Comparison of ENCODE assay signal across 17 cellular contexts in genomic region chr14:75238728-75239455, GRCh38. TPM values are rescaled to one million over a fixed set of nuclear protein-coding genes. Genes with fewer than 3 reads are reported as not detected.
DNase-seq lines count a peak whose midpoint lies in the region; ATAC-seq and TF ChIP-seq lines count a peak whose summit lies in the region.
"Had no signal": no experiment of that assay in that cellular context is flagged by ENCODE, and none has a peak within 500 bp of the region (broad histone marks: within the 10 kb centered on the region; RNA-seq: fewer than 3 reads in every experiment).

No MANE protein-coding gene starts in this region.

- H2AFZ ChIP-seq in trophoblast cell (ENCODE audit: insufficient read depth, low read length, poor library complexity) = no peak overlapping the region

- no peak overlapping the region for H3K9ac ChIP-seq in trophoblast cell (ENCODE audit: low read length)

- intact Hi-C loops in A673 (cut with micrococcal nuclease; ENCODE audit: unreplicated experiment) = no loop called here
- intact Hi-C loops in heart left ventricle (cut with DNase I) = loop anchor here in 6 of 10 donors (1.0 to 10.0 kb wide), 7 partner anchors 20 to 64 kb away; partner anchors contain the start of gene TMED10 (in 2 of the 6)
- intact Hi-C loops in posterior cingulate gyrus (cut with DNase I) = loop anchor here (2.0 to 10.0 kb wide), 2 partner anchors 18 to 56 kb away; no protein-coding TSS in a partner anchor
- intact Hi-C loops in activated CD8-positive, alpha-beta T cell treated with anti-CD3 and anti-CD28 coated beads for 36 hours (cut with micrococcal nuclease) = no loop called here

- H3K4me1 Mint-ChIP-seq in WTC11 = peaks cover 30% of the 10 kb centered on the region
- peaks cover 8% of the 10 kb centered on the region for H3K4me1 Mint-ChIP-seq in activated CD8-positive, alpha-beta T cell treated with anti-CD3 and anti-CD28 coated beads for 36 hours (ENCODE audit: low read depth)

- peaks cover 49% of the 10 kb centered on the region for H3K4me1 ChIP-seq in A673 (ENCODE audit: insufficient read depth, low read length, poor library complexity, severe bottlenecking)
- peaks cover 0 to 48% (median 29%) of the 10 kb centered on the region in 12 donors for H3K4me1 ChIP-seq in heart left ventricle
- peaks cover 5 to 6% of the 10 kb centered on the region in 2 experiments for H3K4me1 ChIP-seq in trophoblast cell (ENCODE audit: control insufficient read depth in 1 of 2, insufficient read depth in 2 of 2, low read length in 2 of 2)

- 59 to 72% (median 62%) methylated on average over 10 to 11 of the region's 11 CpGs for WGBS in heart left ventricle, 4 donors
- no CpG with 5 or more reads among the region's 11 CpGs for WGBS in trophoblast cell (ENCODE audit: extremely low coverage, insufficient coverage, insufficient read length)

- peak; percentile 42 for ATAC-seq in WTC11
- ATAC-seq in heart left ventricle = peak in 2 of 4 donors; percentile 14 to 26
- no peak for ATAC-seq in activated CD8-positive, alpha-beta T cell treated with anti-CD3 and anti-CD28 coated beads for 36 hours
- ATAC-seq in GM19452 (IDR thresholded peaks at IDR 0.05; ENCODE audit: unreplicated experiment) = no peak
- ATAC-seq: activated naive CD4-positive, alpha-beta T cell treated with anti-CD3 and anti-CD28 coated beads, Interleukin-2, amount 50 U/mL, for 72 hours; naive thymus-derived CD8-positive, alpha-beta T cell had no signal

- H3K4me3 ChIP-seq in A673 (ENCODE audit: low read depth, low read length, poor library complexity, severe bottlenecking) (no peak overlapping the region), heart left ventricle (no peak overlapping the region), trophoblast cell (ENCODE audit: low read depth, low read length) (no peak overlapping the region)
- H3K4me3 ChIP-seq: SJCRH30 had no signal

- H3K36me3 ChIP-seq in A673 (ENCODE audit: insufficient read depth, low read length, poor library complexity, severe bottlenecking) (no peaks in the 10 kb centered on the region), heart left ventricle (no peaks in the 10 kb centered on the region), trophoblast cell (ENCODE audit: control insufficient read depth in 1 of 2, insufficient read depth in 2 of 2, low read length in 2 of 2) (no peaks in the 10 kb centered on the region)
- H3K36me3 ChIP-seq: SJCRH30, WERI-Rb-1 had no signal

- peak overlapping the region; percentile 78 for H3K27ac ChIP-seq in A673 (ENCODE audit: low read depth, low read length, poor library complexity, severe bottlenecking)
- peak overlapping the region; percentile 21 to 97 (median 88) for H3K27ac ChIP-seq in heart left ventricle
- no peak overlapping the region for H3K27ac ChIP-seq in trophoblast cell (ENCODE audit: low read depth, low read length)
- H3K27ac ChIP-seq: SJCRH30, WERI-Rb-1 had no signal

- no peaks in the 10 kb centered on the region for H3K36me3 Mint-ChIP-seq in WTC11
- no peaks in the 10 kb centered on the region for H3K36me3 Mint-ChIP-seq in activated CD8-positive, alpha-beta T cell treated with anti-CD3 and anti-CD28 coated beads for 36 hours (ENCODE audit: low read depth)
- H3K36me3 Mint-ChIP-seq: activated naive CD4-positive, alpha-beta T cell treated with anti-CD3 and anti-CD28 coated beads, Interleukin-2, amount 50 U/mL, for 72 hours; naive thymus-derived CD8-positive, alpha-beta T cell had no signal

- H3K79me1 ChIP-seq in trophoblast cell (ENCODE audit: low read length) = peaks cover 4% of the 10 kb centered on the region

- POLR2A ChIA-PET in A673 (lab: Charles Lee; ENCODE audit: low non-redundant PET) (interaction anchor here (0.6 kb wide), 1 partner anchor 27 kb away, joined by 3 read pairs; no protein-coding TSS in a partner anchor), WTC11 (lab: Charles Lee) (interaction anchor here (0.7 to 1.1 kb wide), 2 partner anchors 20 to 112 kb away, joined by 5 to 6 read pairs; partner anchors contain the start of gene NEK9), HEK293T (lab: Yijun Ruan, JAX) (interaction anchor here (0.6 to 1.2 kb wide), 3 partner anchors 9 to 1801 kb away, joined by 3 read pairs; partner anchors contain the start of gene EIF2B2)
- POLR2A ChIA-PET in activated CD8-positive, alpha-beta T cell treated with anti-CD3 and anti-CD28 coated beads for 36 hours (lab: Charles Lee) = interaction anchor here (0.7 kb wide), 1 partner anchor 398 kb away, joined by 3 read pairs; no protein-coding TSS in a partner anchor

- CTCF ChIA-PET in A673 (lab: Charles Lee) = interaction anchor here (0.7 to 1.4 kb wide), 3 partner anchors 20 to 125 kb away, joined by 3 to 4 read pairs (median 3); no protein-coding TSS in a partner anchor
- CTCF ChIA-PET in WTC11 (lab: Charles Lee) = interaction anchor here (0.7 to 2.1 kb wide), 9 partner anchors 15 to 416 kb away, joined by 3 to 8 read pairs (median 3); no protein-coding TSS in a partner anchor
- CTCF ChIA-PET in activated CD8-positive, alpha-beta T cell treated with anti-CD3 and anti-CD28 coated beads for 36 hours (lab: Charles Lee) = interaction anchor here (0.6 to 2.4 kb wide), 6 partner anchors 9 to 98 kb away, joined by 3 to 9 read pairs (median 4); no protein-coding TSS in a partner anchor
- CTCF ChIA-PET in HEK293T (lab: Yijun Ruan, JAX) = interaction anchor here (0.5 to 1.3 kb wide), 5 partner anchors 9 to 119 kb away, joined by 3 to 7 read pairs (median 5); no protein-coding TSS in a partner anchor

- no peak overlapping the region for H4K91ac ChIP-seq in trophoblast cell (ENCODE audit: low read depth, low read length)

- no peak overlapping the region for H3K18ac ChIP-seq in trophoblast cell (ENCODE audit: low read length)

- no peaks in the 10 kb centered on the region for H3K79me2 ChIP-seq in trophoblast cell (ENCODE audit: control insufficient read depth, insufficient read depth, low read length, poor library complexity)

- no peak overlapping the region for H2BK12ac ChIP-seq in trophoblast cell (ENCODE audit: low read length)

- no peak overlapping the region for H3K27ac Mint-ChIP-seq in WTC11
- no peak overlapping the region for H3K27ac Mint-ChIP-seq in activated CD8-positive, alpha-beta T cell treated with anti-CD3 and anti-CD28 coated beads for 36 hours
- H3K27ac Mint-ChIP-seq: activated naive CD4-positive, alpha-beta T cell treated with anti-CD3 and anti-CD28 coated beads, Interleukin-2, amount 50 U/mL, for 72 hours had no signal

- BruUV-seq in A673 (replicated peaks; lab: Mats Ljungman, UMichigan) = no TSS peak

- H2AK5ac ChIP-seq in trophoblast cell (ENCODE audit: low read length) = no peak overlapping the region

- no peak overlapping the region for H4K8ac ChIP-seq in trophoblast cell (ENCODE audit: low read depth, low read length)

- TF ChIP-seq POLR2A in heart left ventricle (IDR thresholded peaks at IDR 0.05) = no peak

- no peak overlapping the region for H3K14ac ChIP-seq in trophoblast cell (ENCODE audit: low read length)

- DNase-seq in A673 (ENCODE audit: low spot score) = peak; percentile 60
- DNase-seq in WTC11 (ENCODE audit: low spot score) = no peak
- DNase-seq in heart left ventricle = peak in 2 of 5 donors; percentile 50 to 57
- peak in 6 of 10 donors; percentile 24 to 89 (median 64) for DNase-seq in posterior cingulate gyrus
- DNase-seq in activated CD8-positive, alpha-beta T cell treated with anti-CD3 and anti-CD28 coated beads for 36 hours = no peak
- no peak for DNase-seq in trophoblast cell
- no peak for DNase-seq in HEK293T (ENCODE audit: extremely low spot score)
- DNase-seq: DMS153; effector CD8-positive, alpha-beta T cell; foreskin melanocyte; naive thymus-derived CD8-positive, alpha-beta T cell; NCI-H1436 treated with DMSO at 0.1 percent for 48 hours; SJCRH30; small intestine; WERI-Rb-1 had no signal

- no peaks in the 10 kb centered on the region for H3K9me3 ChIP-seq in A673 (ENCODE audit: low read depth, low read length, poor library complexity, severe bottlenecking)
- H3K9me3 ChIP-seq in heart left ventricle = no peaks in the 10 kb centered on the region
- no peaks in the 10 kb centered on the region for H3K9me3 ChIP-seq in trophoblast cell (ENCODE audit: insufficient read depth, low read depth, low read length)
- H3K9me3 ChIP-seq: SJCRH30 had no signal

- H3K27me3 ChIP-seq in A673 (replicated peaks; ENCODE audit: insufficient read depth, low read depth, low read length, poor library complexity) (no peaks in the 10 kb centered on the region), heart left ventricle (no peaks in the 10 kb centered on the region), trophoblast cell (ENCODE audit: insufficient read depth, low read length) (no peaks in the 10 kb centered on the region)

- H3K23ac ChIP-seq in trophoblast cell (ENCODE audit: low read length) = no peak overlapping the region

- H2BK5ac ChIP-seq in trophoblast cell (ENCODE audit: low read depth, low read length, poor library complexity) = no peak overlapping the region

- no peaks in the 10 kb centered on the region for H3K9me3 Mint-ChIP-seq in WTC11
- no peaks in the 10 kb centered on the region for H3K9me3 Mint-ChIP-seq in activated CD8-positive, alpha-beta T cell treated with anti-CD3 and anti-CD28 coated beads for 36 hours
- H3K9me3 Mint-ChIP-seq: activated naive CD4-positive, alpha-beta T cell treated with anti-CD3 and anti-CD28 coated beads, Interleukin-2, amount 50 U/mL, for 72 hours; naive thymus-derived CD8-positive, alpha-beta T cell had no signal

- no peak overlapping the region for H3K4ac ChIP-seq in trophoblast cell (ENCODE audit: low read depth, low read length)

- H2BK120ac ChIP-seq in trophoblast cell (ENCODE audit: insufficient read depth, low read length, poor library complexity) = no peak overlapping the region

- no peaks in the 10 kb centered on the region for H3K27me3 Mint-ChIP-seq in WTC11 (ENCODE audit: low read depth)
- H3K27me3 Mint-ChIP-seq in activated CD8-positive, alpha-beta T cell treated with anti-CD3 and anti-CD28 coated beads for 36 hours = no peaks in the 10 kb centered on the region
- H3K27me3 Mint-ChIP-seq: naive thymus-derived CD8-positive, alpha-beta T cell had no signal

- no peak overlapping the region for H3K4me3 Mint-ChIP-seq in WTC11
- H3K4me3 Mint-ChIP-seq in activated CD8-positive, alpha-beta T cell treated with anti-CD3 and anti-CD28 coated beads for 36 hours = no peak overlapping the region
- H3K4me3 Mint-ChIP-seq: naive thymus-derived CD8-positive, alpha-beta T cell had no signal

- 0 out of 2 replicates have a peak, but pooled peaks have one; percentile 27 for TF ChIP-seq CTCF in A673 (conservative IDR thresholded peaks at IDR 0.05; ENCODE audit: low read depth, low read length)
- no peak for TF ChIP-seq CTCF in WTC11 (IDR thresholded peaks at IDR 0.05)
- TF ChIP-seq CTCF in heart left ventricle (IDR thresholded peaks at IDR 0.05) = peak in 6 of 12 donors; percentile 17 to 39 (median 30)
- TF ChIP-seq CTCF in activated CD8-positive, alpha-beta T cell treated with anti-CD3 and anti-CD28 coated beads for 36 hours (IDR thresholded peaks at IDR 0.05) = no peak

- no peak overlapping the region for H3K4me2 ChIP-seq in trophoblast cell (ENCODE audit: low read length)

- H4K12ac ChIP-seq in trophoblast cell (ENCODE audit: low read depth, low read length) = no peak overlapping the region

RNA-seq across cellular contexts. Expression of gene FOS, which starts 39.7 kb away (rescaled TPM):
- total RNA-seq in A673 (2021) = 10.2 and 13.7 TPM in 2 replicates
- 23.9 to 57.4 TPM (median 50.8 TPM) in 3 replicates for total RNA-seq in WTC11 (2021)
- total RNA-seq in heart left ventricle = 100 to 1,000 TPM in 1 of 9 donors, 10 to 100 TPM in 6, 1 to 10 TPM in 2; 6.5 to 549 (median 28.6) TPM
- polyA plus RNA-seq in heart left ventricle = 10 to 100 TPM; 24.1 to 49.4 TPM
- 10 to 100 TPM; 81.8 to 84.6 TPM for total RNA-seq in activated CD8-positive, alpha-beta T cell treated with anti-CD3 and anti-CD28 coated beads for 36 hours
- 26.6 and 30.7 TPM in 2 replicates for polyA plus RNA-seq in trophoblast cell (2013)

Comparison
In these comparisons a context has a peak if more than half of its experiments do, and no peak if none do; other contexts are left out.
1. DNase-seq: peak in A673 (single experiment) and posterior cingulate gyrus (6 of 10); none in WTC11 (single experiment), activated CD8-positive, alpha-beta T cell treated with anti-CD3 and anti-CD28 coated beads for 36 hours (single experiment), trophoblast cell (0 of 2) and HEK293T (single experiment).
2. intact Hi-C loops: an anchor here in heart left ventricle (1.0 to 10.0 kb wide) and posterior cingulate gyrus (2.0 to 10.0 kb wide); none called in A673 and activated CD8-positive, alpha-beta T cell treated with anti-CD3 and anti-CD28 coated beads for 36 hours.